In the genomic region with DNA sequence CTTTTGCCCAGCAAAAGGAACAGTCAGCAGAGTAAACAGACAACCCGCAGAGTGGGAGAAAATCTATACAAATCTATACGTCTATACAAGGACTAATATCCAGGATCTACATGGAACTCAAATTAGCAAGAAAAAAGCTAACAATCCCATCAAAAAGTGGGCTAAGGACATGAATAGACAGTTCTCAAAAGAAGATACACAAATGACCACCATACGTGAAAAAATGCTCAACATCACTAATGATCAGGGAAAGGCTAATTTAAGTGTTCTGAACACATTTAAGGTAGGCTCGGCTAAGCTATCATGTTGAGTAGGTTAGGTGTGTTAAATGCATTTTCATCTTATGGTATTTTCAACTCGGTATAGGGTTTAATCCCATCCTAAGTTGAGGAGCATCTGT, we compare ENCODE assay signal across 11 cellular contexts.
"Had no signal": no experiment of that assay in that cellular context is flagged by ENCODE, and none has a peak within 500 bp of the region (broad histone marks: within the 10 kb centered on the region; RNA-seq: fewer than 3 reads in every experiment).

No MANE protein-coding gene starts in this region.

- H3K27ac ChIP-seq: GM23248 had no signal

- H3K9ac ChIP-seq: GM23248 had no signal

- H2AFZ ChIP-seq: GM23248, GM23338 had no signal

- DNase-seq: GM23248, GOT3, H7, H9, HCEC 1CT, HFFc6 had no signal

- ATAC-seq: GM23338, HCT116 had no signal

- FAIRE-seq: H1, H54 had no signal

- H3K4me1 ChIP-seq: HAP-1 had no signal

- H3K4me2 ChIP-seq: GM23338 had no signal

- H3K4me3 ChIP-seq: GM23248, GM23338, HAP-1 had no signal

- H3K36me3 ChIP-seq: HAP-1 had no signal

- H3K9me3 ChIP-seq: HAP-1 had no signal
